1 cellular context compared by ENCODE assay signal in the genomic region with DNA sequence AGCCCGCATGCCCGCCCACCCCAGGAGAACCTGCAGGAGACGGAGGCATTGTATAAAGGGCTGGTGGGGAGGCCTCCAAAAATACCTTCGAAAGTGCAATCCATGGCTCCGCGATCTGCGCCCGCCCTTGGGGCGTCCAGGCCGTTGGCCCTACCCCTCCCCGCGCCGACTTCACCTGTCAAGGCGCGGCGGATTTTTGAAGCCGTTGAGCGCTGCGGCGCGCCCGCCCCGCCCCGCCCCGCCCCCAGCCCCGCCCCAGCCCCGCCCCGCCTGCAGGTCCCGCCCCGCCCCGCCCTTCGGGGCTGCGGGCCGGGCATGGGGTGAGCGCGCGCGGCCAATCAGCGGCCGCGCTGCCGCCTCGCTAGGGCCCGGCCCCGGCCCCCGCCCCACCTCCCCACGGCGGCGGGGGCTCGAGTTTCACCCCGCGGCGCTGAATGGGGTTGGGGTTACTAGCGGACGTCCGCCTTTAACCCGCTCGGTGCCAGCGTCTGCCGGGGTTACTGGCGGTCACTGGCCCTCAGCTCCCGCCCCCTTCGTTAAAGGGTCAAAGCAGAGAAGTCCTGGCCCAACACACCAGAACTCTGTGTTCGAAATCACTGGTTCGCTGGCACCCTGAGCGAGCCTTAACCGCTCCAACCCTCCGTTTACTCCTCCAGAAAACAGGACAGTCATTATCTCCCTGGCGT.
TF ChIP-seq lines count a peak whose summit lies in the region.

No MANE protein-coding gene starts in this region.

TF ChIP-seq in HepG2, 621 proteins besides CTCF, POLR2A, EP300 and RAD21 (continued from another document and continues in another):
- TF ChIP-seq, protein P1, sequence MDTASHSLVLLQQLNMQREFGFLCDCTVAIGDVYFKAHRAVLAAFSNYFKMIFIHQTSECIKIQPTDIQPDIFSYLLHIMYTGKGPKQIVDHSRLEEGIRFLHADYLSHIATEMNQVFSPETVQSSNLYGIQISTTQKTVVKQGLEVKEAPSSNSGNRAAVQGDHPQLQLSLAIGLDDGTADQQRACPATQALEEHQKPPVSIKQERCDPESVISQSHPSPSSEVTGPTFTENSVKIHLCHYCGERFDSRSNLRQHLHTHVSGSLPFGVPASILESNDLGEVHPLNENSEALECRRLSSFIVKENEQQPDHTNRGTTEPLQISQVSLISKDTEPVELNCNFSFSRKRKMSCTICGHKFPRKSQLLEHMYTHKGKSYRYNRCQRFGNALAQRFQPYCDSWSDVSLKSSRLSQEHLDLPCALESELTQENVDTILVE (CRISPR knock-in tag; IDR thresholded peaks at IDR 0.05), result peak; percentile 23; the same call in 1 of the 2 replicates
- TF ChIP-seq MYC (CRISPR knock-in tag; IDR thresholded peaks at IDR 0.05; ENCODE audit: borderline replicate concordance), result no peak
- 0 out of 2 replicates have a peak, but pooled peaks have one; percentile 14 for TF ChIP-seq FOXO1 (CRISPR knock-in tag; IDR thresholded peaks at IDR 0.05)
- no peak for TF ChIP-seq ZNF432 (CRISPR knock-in tag; IDR thresholded peaks at IDR 0.05; ENCODE audit: borderline replicate concordance)
- TF ChIP-seq FOSL2 (CRISPR knock-in tag; IDR thresholded peaks at IDR 0.05), result no peak; the same call in 1 of the 2 replicates
- no peak for TF ChIP-seq TBP (CRISPR knock-in tag; IDR thresholded peaks at IDR 0.05)
- TF ChIP-seq, protein P2, sequence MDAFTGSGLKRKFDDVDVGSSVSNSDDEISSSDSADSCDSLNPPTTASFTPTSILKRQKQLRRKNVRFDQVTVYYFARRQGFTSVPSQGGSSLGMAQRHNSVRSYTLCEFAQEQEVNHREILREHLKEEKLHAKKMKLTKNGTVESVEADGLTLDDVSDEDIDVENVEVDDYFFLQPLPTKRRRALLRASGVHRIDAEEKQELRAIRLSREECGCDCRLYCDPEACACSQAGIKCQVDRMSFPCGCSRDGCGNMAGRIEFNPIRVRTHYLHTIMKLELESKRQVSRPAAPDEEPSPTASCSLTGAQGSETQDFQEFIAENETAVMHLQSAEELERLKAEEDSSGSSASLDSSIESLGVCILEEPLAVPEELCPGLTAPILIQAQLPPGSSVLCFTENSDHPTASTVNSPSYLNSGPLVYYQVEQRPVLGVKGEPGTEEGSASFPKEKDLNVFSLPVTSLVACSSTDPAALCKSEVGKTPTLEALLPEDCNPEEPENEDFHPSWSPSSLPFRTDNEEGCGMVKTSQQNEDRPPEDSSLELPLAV (CRISPR knock-in tag; conservative IDR thresholded peaks at IDR 0.05; ENCODE audit: low read depth), result no peak
- peak; percentile 57 for TF ChIP-seq ZFY (CRISPR knock-in tag; IDR thresholded peaks at IDR 0.05)
- TF ChIP-seq ZNF740 (CRISPR knock-in tag; IDR thresholded peaks at IDR 0.05), result no peak
- TF ChIP-seq NFIB (CRISPR knock-in tag; IDR thresholded peaks at IDR 0.05; ENCODE audit: borderline replicate concordance), result no peak
- peak; percentile 17; the same call in 1 of the 2 replicates for TF ChIP-seq ZNF12 (CRISPR knock-in tag; IDR thresholded peaks at IDR 0.05)
- TF ChIP-seq NR2F1 (CRISPR knock-in tag; IDR thresholded peaks at IDR 0.05), result peak; percentile 49 to 54; a peak in 2 of 4 replicates
- peak; percentile 59; the same call in 1 of the 2 replicates for TF ChIP-seq ZNF670 (CRISPR knock-in tag; IDR thresholded peaks at IDR 0.05; ENCODE audit: borderline replicate concordance)
- TF ChIP-seq HOXA7 (CRISPR knock-in tag; IDR thresholded peaks at IDR 0.05), result no peak
- TF ChIP-seq GPN1 (CRISPR knock-in tag; IDR thresholded peaks at IDR 0.05; ENCODE audit: borderline replicate concordance), result no peak
- TF ChIP-seq ZNF776 (CRISPR knock-in tag; IDR thresholded peaks at IDR 0.05), result no peak
- TF ChIP-seq MED13 (CRISPR knock-in tag; IDR thresholded peaks at IDR 0.05), result peak; percentile 80; the same call in 1 of the 2 replicates
- TF ChIP-seq ZNF574 (CRISPR knock-in tag; IDR thresholded peaks at IDR 0.05), result peak; percentile 53; the same call in 1 of the 2 replicates
- TF ChIP-seq, protein P3, sequence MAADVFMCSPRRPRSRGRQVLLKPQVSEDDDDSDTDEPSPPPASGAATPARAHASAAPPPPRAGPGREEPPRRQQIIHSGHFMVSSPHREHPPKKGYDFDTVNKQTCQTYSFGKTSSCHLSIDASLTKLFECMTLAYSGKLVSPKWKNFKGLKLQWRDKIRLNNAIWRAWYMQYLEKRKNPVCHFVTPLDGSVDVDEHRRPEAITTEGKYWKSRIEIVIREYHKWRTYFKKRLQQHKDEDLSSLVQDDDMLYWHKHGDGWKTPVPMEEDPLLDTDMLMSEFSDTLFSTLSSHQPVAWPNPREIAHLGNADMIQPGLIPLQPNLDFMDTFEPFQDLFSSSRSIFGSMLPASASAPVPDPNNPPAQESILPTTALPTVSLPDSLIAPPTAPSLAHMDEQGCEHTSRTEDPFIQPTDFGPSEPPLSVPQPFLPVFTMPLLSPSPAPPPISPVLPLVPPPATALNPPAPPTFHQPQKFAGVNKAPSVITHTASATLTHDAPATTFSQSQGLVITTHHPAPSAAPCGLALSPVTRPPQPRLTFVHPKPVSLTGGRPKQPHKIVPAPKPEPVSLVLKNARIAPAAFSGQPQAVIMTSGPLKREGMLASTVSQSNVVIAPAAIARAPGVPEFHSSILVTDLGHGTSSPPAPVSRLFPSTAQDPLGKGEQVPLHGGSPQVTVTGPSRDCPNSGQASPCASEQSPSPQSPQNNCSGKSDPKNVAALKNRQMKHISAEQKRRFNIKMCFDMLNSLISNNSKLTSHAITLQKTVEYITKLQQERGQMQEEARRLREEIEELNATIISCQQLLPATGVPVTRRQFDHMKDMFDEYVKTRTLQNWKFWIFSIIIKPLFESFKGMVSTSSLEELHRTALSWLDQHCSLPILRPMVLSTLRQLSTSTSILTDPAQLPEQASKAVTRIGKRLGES (CRISPR knock-in tag; IDR thresholded peaks at IDR 0.05; ENCODE audit: borderline replicate concordance), result no peak
- TF ChIP-seq HNF4G (IDR thresholded peaks at IDR 0.05; ENCODE audit: borderline replicate concordance, low read depth, low read length), result peak; percentile 10; the same call in 1 of the 2 replicates
- TF ChIP-seq HNF4G (CRISPR knock-in tag; IDR thresholded peaks at IDR 0.05; ENCODE audit: borderline replicate concordance, low read depth), result no peak
- 0 out of 2 replicates have a peak, but pooled peaks have one; percentile 49 for TF ChIP-seq PCBP1 (IDR thresholded peaks at IDR 0.05; ENCODE audit: borderline replicate concordance, low read depth, low read length)
- TF ChIP-seq, protein P4, sequence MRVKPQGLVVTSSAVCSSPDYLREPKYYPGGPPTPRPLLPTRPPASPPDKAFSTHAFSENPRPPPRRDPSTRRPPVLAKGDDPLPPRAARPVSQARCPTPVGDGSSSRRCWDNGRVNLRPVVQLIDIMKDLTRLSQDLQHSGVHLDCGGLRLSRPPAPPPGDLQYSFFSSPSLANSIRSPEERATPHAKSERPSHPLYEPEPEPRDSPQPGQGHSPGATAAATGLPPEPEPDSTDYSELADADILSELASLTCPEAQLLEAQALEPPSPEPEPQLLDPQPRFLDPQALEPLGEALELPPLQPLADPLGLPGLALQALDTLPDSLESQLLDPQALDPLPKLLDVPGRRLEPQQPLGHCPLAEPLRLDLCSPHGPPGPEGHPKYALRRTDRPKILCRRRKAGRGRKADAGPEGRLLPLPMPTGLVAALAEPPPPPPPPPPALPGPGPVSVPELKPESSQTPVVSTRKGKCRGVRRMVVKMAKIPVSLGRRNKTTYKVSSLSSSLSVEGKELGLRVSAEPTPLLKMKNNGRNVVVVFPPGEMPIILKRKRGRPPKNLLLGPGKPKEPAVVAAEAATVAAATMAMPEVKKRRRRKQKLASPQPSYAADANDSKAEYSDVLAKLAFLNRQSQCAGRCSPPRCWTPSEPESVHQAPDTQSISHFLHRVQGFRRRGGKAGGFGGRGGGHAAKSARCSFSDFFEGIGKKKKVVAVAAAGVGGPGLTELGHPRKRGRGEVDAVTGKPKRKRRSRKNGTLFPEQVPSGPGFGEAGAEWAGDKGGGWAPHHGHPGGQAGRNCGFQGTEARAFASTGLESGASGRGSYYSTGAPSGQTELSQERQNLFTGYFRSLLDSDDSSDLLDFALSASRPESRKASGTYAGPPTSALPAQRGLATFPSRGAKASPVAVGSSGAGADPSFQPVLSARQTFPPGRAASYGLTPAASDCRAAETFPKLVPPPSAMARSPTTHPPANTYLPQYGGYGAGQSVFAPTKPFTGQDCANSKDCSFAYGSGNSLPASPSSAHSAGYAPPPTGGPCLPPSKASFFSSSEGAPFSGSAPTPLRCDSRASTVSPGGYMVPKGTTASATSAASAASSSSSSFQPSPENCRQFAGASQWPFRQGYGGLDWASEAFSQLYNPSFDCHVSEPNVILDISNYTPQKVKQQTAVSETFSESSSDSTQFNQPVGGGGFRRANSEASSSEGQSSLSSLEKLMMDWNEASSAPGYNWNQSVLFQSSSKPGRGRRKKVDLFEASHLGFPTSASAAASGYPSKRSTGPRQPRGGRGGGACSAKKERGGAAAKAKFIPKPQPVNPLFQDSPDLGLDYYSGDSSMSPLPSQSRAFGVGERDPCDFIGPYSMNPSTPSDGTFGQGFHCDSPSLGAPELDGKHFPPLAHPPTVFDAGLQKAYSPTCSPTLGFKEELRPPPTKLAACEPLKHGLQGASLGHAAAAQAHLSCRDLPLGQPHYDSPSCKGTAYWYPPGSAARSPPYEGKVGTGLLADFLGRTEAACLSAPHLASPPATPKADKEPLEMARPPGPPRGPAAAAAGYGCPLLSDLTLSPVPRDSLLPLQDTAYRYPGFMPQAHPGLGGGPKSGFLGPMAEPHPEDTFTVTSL (CRISPR knock-in tag; IDR thresholded peaks at IDR 0.05; ENCODE audit: borderline replicate concordance), result no peak; the same call in 1 of the 2 replicates
- no peak for TF ChIP-seq KLF11 (CRISPR knock-in tag; IDR thresholded peaks at IDR 0.05)
- TF ChIP-seq, protein P5, sequence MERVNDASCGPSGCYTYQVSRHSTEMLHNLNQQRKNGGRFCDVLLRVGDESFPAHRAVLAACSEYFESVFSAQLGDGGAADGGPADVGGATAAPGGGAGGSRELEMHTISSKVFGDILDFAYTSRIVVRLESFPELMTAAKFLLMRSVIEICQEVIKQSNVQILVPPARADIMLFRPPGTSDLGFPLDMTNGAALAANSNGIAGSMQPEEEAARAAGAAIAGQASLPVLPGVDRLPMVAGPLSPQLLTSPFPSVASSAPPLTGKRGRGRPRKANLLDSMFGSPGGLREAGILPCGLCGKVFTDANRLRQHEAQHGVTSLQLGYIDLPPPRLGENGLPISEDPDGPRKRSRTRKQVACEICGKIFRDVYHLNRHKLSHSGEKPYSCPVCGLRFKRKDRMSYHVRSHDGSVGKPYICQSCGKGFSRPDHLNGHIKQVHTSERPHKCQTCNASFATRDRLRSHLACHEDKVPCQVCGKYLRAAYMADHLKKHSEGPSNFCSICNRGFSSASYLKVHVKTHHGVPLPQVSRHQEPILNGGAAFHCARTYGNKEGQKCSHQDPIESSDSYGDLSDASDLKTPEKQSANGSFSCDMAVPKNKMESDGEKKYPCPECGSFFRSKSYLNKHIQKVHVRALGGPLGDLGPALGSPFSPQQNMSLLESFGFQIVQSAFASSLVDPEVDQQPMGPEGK (CRISPR knock-in tag; IDR thresholded peaks at IDR 0.05), result peak; percentile 90
- no peak for TF ChIP-seq HNRNPH1 (optimal IDR thresholded peaks at IDR 0.05; ENCODE audit: low read depth, low read length)
- no peak for TF ChIP-seq ZNF337 (CRISPR knock-in tag; IDR thresholded peaks at IDR 0.05; ENCODE audit: borderline replicate concordance, low read depth)
- TF ChIP-seq MIER2 (CRISPR knock-in tag; IDR thresholded peaks at IDR 0.05), result no peak
- TF ChIP-seq ZNF777 (CRISPR knock-in tag; IDR thresholded peaks at IDR 0.05), result peak; percentile 39; the same call in 1 of the 2 replicates
- no peak for TF ChIP-seq TEAD3 (CRISPR knock-in tag; optimal IDR thresholded peaks at IDR 0.05; ENCODE audit: borderline replicate concordance)
- TF ChIP-seq MNT (IDR thresholded peaks at IDR 0.05), result no peak
- TF ChIP-seq SPEN (CRISPR knock-in tag; IDR thresholded peaks at IDR 0.05; ENCODE audit: low read depth), result no peak
- TF ChIP-seq, protein P6, sequence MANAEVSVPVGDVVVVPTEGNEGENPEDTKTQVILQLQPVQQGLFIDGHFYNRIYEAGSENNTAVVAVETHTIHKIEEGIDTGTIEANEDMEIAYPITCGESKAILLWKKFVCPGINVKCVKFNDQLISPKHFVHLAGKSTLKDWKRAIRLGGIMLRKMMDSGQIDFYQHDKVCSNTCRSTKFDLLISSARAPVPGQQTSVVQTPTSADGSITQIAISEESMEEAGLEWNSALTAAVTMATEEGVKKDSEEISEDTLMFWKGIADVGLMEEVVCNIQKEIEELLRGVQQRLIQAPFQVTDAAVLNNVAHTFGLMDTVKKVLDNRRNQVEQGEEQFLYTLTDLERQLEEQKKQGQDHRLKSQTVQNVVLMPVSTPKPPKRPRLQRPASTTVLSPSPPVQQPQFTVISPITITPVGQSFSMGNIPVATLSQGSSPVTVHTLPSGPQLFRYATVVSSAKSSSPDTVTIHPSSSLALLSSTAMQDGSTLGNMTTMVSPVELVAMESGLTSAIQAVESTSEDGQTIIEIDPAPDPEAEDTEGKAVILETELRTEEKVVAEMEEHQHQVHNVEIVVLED (CRISPR knock-in tag; IDR thresholded peaks at IDR 0.05; ENCODE audit: borderline replicate concordance), result peak; percentile 26; the same call in 1 of the 2 replicates
